Comparison of ENCODE assay signal across 21 cellular contexts in genomic region chr11:15163136-15163535, GRCh38.
"Had no signal": no experiment of that assay in that cellular context is flagged by ENCODE, and none has a peak within 500 bp of the region (broad histone marks: within the 10 kb centered on the region; RNA-seq: fewer than 3 reads in every experiment).

No MANE protein-coding gene starts in this region.

- H3K4me3 ChIP-seq: MG63, SJSA1, SK-N-MC had no signal

- H3K9me3 ChIP-seq: MG63, SJSA1 had no signal

- H3K27ac ChIP-seq: SJSA1, SK-N-MC had no signal

- DNase-seq: Karpas-422, KG1, MG63, NCI-H1092, NCI-H1105 treated with DMSO at 0.1 percent for 48 hours, NCI-H1417 treated with DMSO at 0.1 percent for 48 hours, NCI-H146, NCI-H1694 treated with DMSO at 0.1 percent for 48 hours, NCI-H1930, NCI-H2081, NCI-H2107, NCI-H2227 treated with DMSO at 0.1 percent for 48 hours, NCI-H524, NCI-H526 treated with DMSO at 0.1 percent for 48 hours, NCI-H774, Right ventricle myocardium superior, RPMI8226, SIG-M5 had no signal

- H3K27me3 ChIP-seq: MG63, SJSA1 had no signal

- H3K36me3 ChIP-seq: MG63, SJSA1 had no signal

- FAIRE-seq: RCC 7860 had no signal
